Comparison of ENCODE assay signal across 9 cellular contexts in genomic region chrX:13110427-13111324, GRCh38.
A peak's percentile ranks its signal among the peaks of the same experiment; 100 is the strongest.
DNase-seq lines count a peak whose midpoint lies in the region; ATAC-seq and TF ChIP-seq lines count a peak whose summit lies in the region.
"Had no signal": no experiment of that assay in that cellular context is flagged by ENCODE, and none has a peak within 500 bp of the region (broad histone marks: within the 10 kb centered on the region; RNA-seq: fewer than 3 reads in every experiment).

No MANE protein-coding gene starts in this region.

- H3K36me3 ChIP-seq in GM23338 (ENCODE audit: insufficient read depth) = no peaks in the 10 kb centered on the region
- no peaks in the 10 kb centered on the region for H3K36me3 ChIP-seq in gastrocnemius medialis

- H3K9me2 ChIP-seq in GM23338 (ENCODE audit: insufficient read depth) = no peaks in the 10 kb centered on the region

- H3K27me3 ChIP-seq in GM23338 (ENCODE audit: insufficient read depth) (no peaks in the 10 kb centered on the region), gastrocnemius medialis (no peaks in the 10 kb centered on the region), dorsolateral prefrontal cortex (peaks cover 0 to 41% (median 7%) of the 10 kb centered on the region in 45 donors)

- H2AFZ ChIP-seq in GM23338 = no peak overlapping the region

- POLR2A ChIA-PET in RWPE1 (lab: Yijun Ruan, JAX; ENCODE audit: low non-redundant PET) = no interaction called here

- no peaks in the 10 kb centered on the region for H3F3A ChIP-seq in GM23338 (replicated peaks; ENCODE audit: low read depth)

- DNase-seq in GM23338 (ENCODE audit: low spot score) (peak; percentile 6), RWPE1 (ENCODE audit: low spot score) (peak; percentile 44), fibroblast of the aortic adventitia (ENCODE audit: low read depth) (peak; percentile 99), gastrocnemius medialis (no peak), dorsolateral prefrontal cortex (no peak), NCI-H1092 treated with DMSO at 0.1 percent for 48 hours (lab: John Stamatoyannopoulos, UW) (no peak), SHP77 treated with DMSO at 0.1 percent for 48 hours (lab: John Stamatoyannopoulos, UW) (no peak)
- DNase-seq: H9 had no signal

- no peaks in the 10 kb centered on the region for H3K27me3 Mint-ChIP-seq in GM23338 (ENCODE audit: insufficient read depth, low read depth, poor library complexity)

- intact Hi-C loops in gastrocnemius medialis (cut with DNase I; ENCODE audit: low total_unique reads) (no loop called here), dorsolateral prefrontal cortex (cut with DNase I) (no loop called here)

- no peaks in the 10 kb centered on the region for H3K9me3 Mint-ChIP-seq in GM23338

- H3K4me1 ChIP-seq in GM23338 (ENCODE audit: insufficient read depth) (no peaks in the 10 kb centered on the region), gastrocnemius medialis (no peaks in the 10 kb centered on the region)

- CTCF ChIA-PET in RWPE1 (lab: Yijun Ruan, JAX) = interaction anchor here (0.6 kb wide), 1 partner anchor 109 kb away, joined by 3 read pairs; no protein-coding TSS in a partner anchor

- no peaks in the 10 kb centered on the region for H4K20me1 ChIP-seq in GM23338 (replicated peaks; ENCODE audit: insufficient read depth)

- H3K4me1 Mint-ChIP-seq in GM23338 = no peaks in the 10 kb centered on the region; the same call in 2 of the 3 replicates

- H3K9me3 ChIP-seq in gastrocnemius medialis = no peaks in the 10 kb centered on the region

- no peak overlapping the region for H3K4me2 ChIP-seq in GM23338

- H3K27ac ChIP-seq in GM23338 (ENCODE audit: low read depth) (no peak overlapping the region), RWPE1 (no peak overlapping the region), gastrocnemius medialis (peak overlapping the region; percentile 45 to 69 (median 62)), dorsolateral prefrontal cortex (peak overlapping the region in 9 of 59 donors; percentile 14 to 52 (median 28))

- ATAC-seq in GM23338 (no peak), gastrocnemius medialis (peak; percentile 89 to 90), GM21529 (IDR thresholded peaks at IDR 0.05; ENCODE audit: unreplicated experiment) (no peak)

- H3K36me3 Mint-ChIP-seq in GM23338 (ENCODE audit: low read depth) = peaks cover 4% of the 10 kb centered on the region; the same call in 2 of the 3 replicates

- H3K4me3 ChIP-seq in GM23338 = no peak overlapping the region
- H3K4me3 ChIP-seq in fibroblast of the aortic adventitia (ENCODE audit: low read depth, low read length) = no peak overlapping the region
- no peak overlapping the region for H3K4me3 ChIP-seq in gastrocnemius medialis
- H3K4me3 ChIP-seq in dorsolateral prefrontal cortex = no peak overlapping the region

- no peak overlapping the region for H3K27ac Mint-ChIP-seq in GM23338
- H3K27ac Mint-ChIP-seq: H9 had no signal

- no peak for TF ChIP-seq POLR2A in gastrocnemius medialis (IDR thresholded peaks at IDR 0.05)

- in situ Hi-C loops in gastrocnemius medialis (cut with MboI; ENCODE audit: low sequenced_read_pairs in 4 of 4) = no loop called here

- no peak overlapping the region for H3K4me3 Mint-ChIP-seq in GM23338
- H3K4me3 Mint-ChIP-seq: H9 had no signal

- H3K79me2 ChIP-seq in GM23338 (replicated peaks; ENCODE audit: insufficient read depth) = no peaks in the 10 kb centered on the region

- TF ChIP-seq CTCF in GM23338 (conservative IDR thresholded peaks at IDR 0.05; ENCODE audit: low read depth in 2 of 2) (no peak), RWPE1 (conservative IDR thresholded peaks at IDR 0.05; ENCODE audit: low read depth) (no peak), fibroblast of the aortic adventitia (IDR thresholded peaks at IDR 0.05; ENCODE audit: insufficient read depth, low read length) (no peak), gastrocnemius medialis (IDR thresholded peaks at IDR 0.05 in 4 of 5, conservative IDR thresholded peaks at IDR 0.05 in 1 of 5) (no peak), dorsolateral prefrontal cortex (IDR thresholded peaks at IDR 0.05 in 54 of 56, conservative IDR thresholded peaks at IDR 0.05 in 2 of 56; ENCODE audit: low read depth in 1 of 56, partially characterized antibody in 56 of 56) (no peak)

TF ChIP-seq in GM23338, 12 proteins besides CTCF, POLR2A, EP300 and RAD21:
- TF ChIP-seq ZNF331 (CRISPR knock-in tag; IDR thresholded peaks at IDR 0.05; ENCODE audit: low read depth) (no peak), POLR2AphosphoS5 (IDR thresholded peaks at IDR 0.05; ENCODE audit: low read depth) (no peak), STAT1 (IDR thresholded peaks at IDR 0.05; ENCODE audit: unreplicated experiment) (no peak), EZH2phosphoT487 (IDR thresholded peaks at IDR 0.05; ENCODE audit: unreplicated experiment) (no peak), ETS1 (IDR thresholded peaks at IDR 0.05) (no peak), ZNF114 (CRISPR knock-in tag; IDR thresholded peaks at IDR 0.05) (no peak), CREB1 (CRISPR knock-in tag; IDR thresholded peaks at IDR 0.05; ENCODE audit: low read depth) (no peak), REST (IDR thresholded peaks at IDR 0.05; ENCODE audit: unreplicated experiment) (no peak)

Comparison
In these comparisons a context has a peak if more than half of its experiments do, and no peak if none do; other contexts are left out.
1. ATAC-seq: peak in gastrocnemius medialis (2 of 2); none in GM23338 (single experiment) and GM21529 (single experiment).
2. DNase-seq: peak in GM23338 (single experiment), RWPE1 (single experiment) and fibroblast of the aortic adventitia (single experiment); none in gastrocnemius medialis (0 of 2), dorsolateral prefrontal cortex (0 of 10), NCI-H1092 treated with DMSO at 0.1 percent for 48 hours (single experiment) and SHP77 treated with DMSO at 0.1 percent for 48 hours (single experiment).
3. H3K27ac ChIP-seq: peak in gastrocnemius medialis (4 of 4); none in GM23338 (single experiment) and RWPE1 (single experiment).